Comparison of ENCODE assay signal across 9 cellular contexts in the genomic region with DNA sequence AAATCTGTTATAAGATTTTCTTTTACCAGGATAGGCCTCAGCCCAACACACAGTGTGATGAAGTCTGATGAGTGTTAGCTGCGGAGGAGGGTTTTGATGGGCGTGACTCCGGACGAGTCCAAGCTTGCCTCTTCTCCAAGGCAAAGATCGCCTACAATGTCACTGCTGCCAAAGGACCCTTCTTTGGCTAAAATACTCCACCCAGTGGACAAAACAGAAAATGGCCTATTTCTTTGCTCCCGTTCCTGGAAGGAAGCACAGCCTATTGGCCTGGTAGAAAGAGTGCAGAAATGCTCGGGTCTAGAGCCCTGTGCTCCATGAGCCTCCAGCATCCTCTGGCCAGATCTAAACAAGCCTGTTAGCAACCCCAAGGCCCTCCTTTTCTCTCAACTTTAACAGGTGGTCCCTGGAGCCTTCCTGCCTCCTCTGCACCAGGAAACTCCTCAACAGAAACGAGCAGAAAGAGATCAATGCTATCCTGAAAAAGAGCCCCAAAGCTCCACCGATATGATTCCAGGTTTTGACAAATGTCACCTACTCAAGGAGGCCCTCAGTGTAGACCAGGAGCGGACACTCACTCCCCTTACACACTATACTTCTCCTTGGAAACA. TPM values are rescaled to one million over a fixed set of nuclear protein-coding genes. Genes with fewer than 3 reads are reported as not detected.
DNase-seq lines count a peak whose midpoint lies in the region; ATAC-seq and TF ChIP-seq lines count a peak whose summit lies in the region.
"Had no signal": no experiment of that assay in that cellular context is flagged by ENCODE, and none has a peak within 500 bp of the region (broad histone marks: within the 10 kb centered on the region; RNA-seq: fewer than 3 reads in every experiment).

No MANE protein-coding gene starts in this region.

- ATAC-seq in HG03378 (IDR thresholded peaks at IDR 0.05; ENCODE audit: unreplicated experiment) (peak; percentile 90), WTC11 (peak; percentile 95), omental fat pad (ENCODE audit: low FRiP score) (peak; percentile 91)

- no peak overlapping the region for H3K27ac Mint-ChIP-seq in WTC11
- H3K27ac Mint-ChIP-seq: activated naive CD4-positive, alpha-beta T cell treated with anti-CD3 and anti-CD28 coated beads, Interleukin-2, amount 50 U/mL, for 24 hours had no signal

- POLR2A ChIA-PET in WTC11 (lab: Charles Lee) = no interaction called here

- no peaks in the 10 kb centered on the region for H3K36me3 Mint-ChIP-seq in WTC11
- H3K36me3 Mint-ChIP-seq: activated naive CD4-positive, alpha-beta T cell treated with anti-CD3 and anti-CD28 coated beads, Interleukin-2, amount 50 U/mL, for 24 hours had no signal

- peaks cover 7% of the 10 kb centered on the region for H3K4me1 Mint-ChIP-seq in WTC11
- H3K4me1 Mint-ChIP-seq: activated naive CD4-positive, alpha-beta T cell treated with anti-CD3 and anti-CD28 coated beads, Interleukin-2, amount 50 U/mL, for 24 hours had no signal

- TF ChIP-seq CTCF in WTC11 (IDR thresholded peaks at IDR 0.05) (peak; percentile 48), omental fat pad (IDR thresholded peaks at IDR 0.05) (peak in 1 of 3 donors; percentile 27)

- no peaks in the 10 kb centered on the region for H3K9me3 Mint-ChIP-seq in WTC11
- H3K9me3 Mint-ChIP-seq: activated naive CD4-positive, alpha-beta T cell treated with anti-CD3 and anti-CD28 coated beads, Interleukin-2, amount 50 U/mL, for 24 hours had no signal

- CTCF ChIA-PET in WTC11 (lab: Charles Lee) = interaction anchor here (0.6 to 5.7 kb wide), 45 partner anchors 10 to 727 kb away, joined by 3 to 88 read pairs (median 3); a partner anchor contains a TSS

- peak overlapping the region; percentile 29 for H3K4me3 Mint-ChIP-seq in WTC11
- H3K4me3 Mint-ChIP-seq: activated naive CD4-positive, alpha-beta T cell treated with anti-CD3 and anti-CD28 coated beads, Interleukin-2, amount 50 U/mL, for 24 hours had no signal

- H3K27me3 Mint-ChIP-seq in WTC11 (ENCODE audit: low read depth) = no peaks in the 10 kb centered on the region

- DNase-seq in DMS 273 (lab: John Stamatoyannopoulos, UW; ENCODE audit: unreplicated experiment) = peak; percentile 95
- peak; percentile 27 for DNase-seq in GM19238 (ENCODE audit: insufficient read length, low spot score)
- peak; percentile 90 for DNase-seq in NCI-H2171 treated with DMSO at 0.1 percent for 48 hours (lab: John Stamatoyannopoulos, UW)
- DNase-seq in WTC11 (ENCODE audit: low spot score) = peak; percentile 48
- peak; percentile 77 for DNase-seq in globus pallidus (ENCODE audit: low spot score)
- no peak for DNase-seq in omental fat pad (ENCODE audit: low spot score)
- DNase-seq in activated CD8-positive, alpha-beta memory T cell treated with anti-CD3 and anti-CD28 coated beads, Interleukin-2, amount 50 U/mL, for 48 hours = no peak

TF ChIP-seq in WTC11, 78 proteins besides CTCF, POLR2A, EP300 and RAD21:
- TF ChIP-seq SP1 (CRISPR knock-in tag; conservative IDR thresholded peaks at IDR 0.05) (0 out of 2 replicates have a peak, but pooled peaks have one; percentile 18), HMGA2 (CRISPR knock-in tag; IDR thresholded peaks at IDR 0.05) (no peak), MYBL2 (CRISPR knock-in tag; IDR thresholded peaks at IDR 0.05) (no peak), TEAD4 (CRISPR knock-in tag; IDR thresholded peaks at IDR 0.05) (no peak), CREB1 (CRISPR knock-in tag; IDR thresholded peaks at IDR 0.05) (no peak)
- TF ChIP-seq, protein P1, sequence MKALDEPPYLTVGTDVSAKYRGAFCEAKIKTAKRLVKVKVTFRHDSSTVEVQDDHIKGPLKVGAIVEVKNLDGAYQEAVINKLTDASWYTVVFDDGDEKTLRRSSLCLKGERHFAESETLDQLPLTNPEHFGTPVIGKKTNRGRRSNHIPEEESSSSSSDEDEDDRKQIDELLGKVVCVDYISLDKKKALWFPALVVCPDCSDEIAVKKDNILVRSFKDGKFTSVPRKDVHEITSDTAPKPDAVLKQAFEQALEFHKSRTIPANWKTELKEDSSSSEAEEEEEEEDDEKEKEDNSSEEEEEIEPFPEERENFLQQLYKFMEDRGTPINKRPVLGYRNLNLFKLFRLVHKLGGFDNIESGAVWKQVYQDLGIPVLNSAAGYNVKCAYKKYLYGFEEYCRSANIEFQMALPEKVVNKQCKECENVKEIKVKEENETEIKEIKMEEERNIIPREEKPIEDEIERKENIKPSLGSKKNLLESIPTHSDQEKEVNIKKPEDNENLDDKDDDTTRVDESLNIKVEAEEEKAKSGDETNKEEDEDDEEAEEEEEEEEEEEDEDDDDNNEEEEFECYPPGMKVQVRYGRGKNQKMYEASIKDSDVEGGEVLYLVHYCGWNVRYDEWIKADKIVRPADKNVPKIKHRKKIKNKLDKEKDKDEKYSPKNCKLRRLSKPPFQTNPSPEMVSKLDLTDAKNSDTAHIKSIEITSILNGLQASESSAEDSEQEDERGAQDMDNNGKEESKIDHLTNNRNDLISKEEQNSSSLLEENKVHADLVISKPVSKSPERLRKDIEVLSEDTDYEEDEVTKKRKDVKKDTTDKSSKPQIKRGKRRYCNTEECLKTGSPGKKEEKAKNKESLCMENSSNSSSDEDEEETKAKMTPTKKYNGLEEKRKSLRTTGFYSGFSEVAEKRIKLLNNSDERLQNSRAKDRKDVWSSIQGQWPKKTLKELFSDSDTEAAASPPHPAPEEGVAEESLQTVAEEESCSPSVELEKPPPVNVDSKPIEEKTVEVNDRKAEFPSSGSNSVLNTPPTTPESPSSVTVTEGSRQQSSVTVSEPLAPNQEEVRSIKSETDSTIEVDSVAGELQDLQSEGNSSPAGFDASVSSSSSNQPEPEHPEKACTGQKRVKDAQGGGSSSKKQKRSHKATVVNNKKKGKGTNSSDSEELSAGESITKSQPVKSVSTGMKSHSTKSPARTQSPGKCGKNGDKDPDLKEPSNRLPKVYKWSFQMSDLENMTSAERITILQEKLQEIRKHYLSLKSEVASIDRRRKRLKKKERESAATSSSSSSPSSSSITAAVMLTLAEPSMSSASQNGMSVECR (CRISPR knock-in tag; IDR thresholded peaks at IDR 0.05; ENCODE audit: borderline replicate concordance) = no peak

RNA-seq across cellular contexts. Expression of a gene that starts 3.4 kb away (rescaled TPM):
- 0.09 TPM in 1 of 3 replicates, not detected in the others for total RNA-seq in WTC11 (2021)
- total RNA-seq in omental fat pad = 10 to 100 TPM in 1 of 4 donors, 1 to 10 TPM in 3; 1.9 to 10.9 (median 2.3) TPM

Comparison
In these comparisons a context has a peak if more than half of its experiments do, and no peak if none do; other contexts are left out.
1. DNase-seq: peak in DMS 273 (single experiment), GM19238 (single experiment), NCI-H2171 treated with DMSO at 0.1 percent for 48 hours (single experiment), WTC11 (single experiment) and globus pallidus (single experiment); none in omental fat pad (single experiment) and activated CD8-positive, alpha-beta memory T cell treated with anti-CD3 and anti-CD28 coated beads, Interleukin-2, amount 50 U/mL, for 48 hours (single experiment).
2. Peak in every context shown above with its lines, with median percentiles within 50 percentile points of each other: ATAC-seq.